In the genomic region with DNA sequence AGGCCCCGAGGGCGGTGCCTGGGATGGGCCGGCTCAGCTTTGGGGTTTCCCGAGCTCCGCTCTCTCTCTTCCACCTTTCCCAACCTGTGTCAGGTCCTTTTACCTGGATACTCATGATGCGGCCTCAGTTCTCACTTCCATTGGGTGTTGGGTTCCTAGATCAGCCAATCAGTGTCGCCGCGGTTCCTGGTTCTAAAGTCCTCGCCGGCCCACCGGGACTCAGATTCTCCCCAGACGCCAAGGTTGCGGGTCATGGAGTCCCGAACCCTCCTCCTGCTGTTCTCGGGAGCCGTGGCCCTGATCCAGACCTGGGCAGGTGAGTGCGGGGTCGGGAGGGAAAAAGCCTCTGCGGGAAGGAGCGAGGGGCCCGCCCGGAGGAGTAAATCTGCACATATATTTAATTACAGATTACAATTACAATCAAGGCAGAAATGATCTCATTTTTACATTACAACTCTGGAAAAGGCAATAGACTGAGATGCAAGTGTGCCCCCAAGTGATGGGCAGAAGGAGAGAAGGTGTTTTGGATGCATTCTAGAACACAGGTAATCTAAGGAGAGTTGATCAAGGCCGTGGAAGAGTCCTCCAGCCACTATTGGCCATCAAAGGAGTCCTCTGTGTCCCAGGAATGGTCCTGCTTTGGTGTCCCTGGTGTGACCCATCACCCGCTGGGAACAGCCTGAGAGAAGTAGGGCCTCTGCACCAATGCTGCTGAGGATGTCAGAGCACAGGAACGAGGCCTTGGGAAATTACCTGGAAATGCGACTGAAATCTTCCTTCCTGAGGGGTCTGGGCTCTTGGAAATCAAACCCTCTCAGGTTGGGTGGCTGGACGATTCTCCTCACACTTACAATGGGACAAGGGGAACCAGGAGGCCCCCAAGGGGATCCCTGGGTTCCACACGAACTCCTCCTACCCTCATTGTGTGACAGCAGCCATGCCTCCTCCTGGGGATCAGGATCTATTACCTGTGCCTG, we compare ENCODE assay signal across 8 cellular contexts. TPM values are rescaled to one million over a fixed set of nuclear protein-coding genes. Genes with fewer than 3 reads are reported as not detected.
DNase-seq lines count a peak whose midpoint lies in the region; ATAC-seq and TF ChIP-seq lines count a peak whose summit lies in the region.

No MANE protein-coding gene starts in this region.

- no peak for TF ChIP-seq POLR2A in erythroblast (IDR thresholded peaks at IDR 0.05; ENCODE audit: low read length)

- no peak for TF ChIP-seq CTCF in mucosa of descending colon (IDR thresholded peaks at IDR 0.05)

- H3K9me3 ChIP-seq in mucosa of descending colon = no peaks in the 10 kb centered on the region

- peaks cover 11% of the 10 kb centered on the region for H3K4me1 ChIP-seq in mucosa of descending colon (ENCODE audit: low read depth)

- ATAC-seq in HG03103 (IDR thresholded peaks at IDR 0.05; ENCODE audit: low read depth, unreplicated experiment) = peak; percentile 87
- ATAC-seq in mucosa of descending colon = peak; percentile 98

- H3K36me3 ChIP-seq in mucosa of descending colon (ENCODE audit: low read depth) = no peaks in the 10 kb centered on the region

- intact Hi-C loops in mucosa of descending colon (cut with DNase I, micrococcal nuclease) = no loop called here

- DNase-seq in SIG-M5 treated with dmso at 0.1 percent for 504 hours (lab: John Stamatoyannopoulos, UW; ENCODE audit: unreplicated experiment) (peak; percentile 61), SIG-M5 (lab: John Stamatoyannopoulos, UW) (no peak), NCI-H774 (lab: John Stamatoyannopoulos, UW) (peak; percentile 64), erythroblast (lab: John Stamatoyannopoulos, UW) (peak; percentile 21 to 52), mucosa of descending colon (peak; percentile 89 to 97 (median 91))
- DNase-seq in activated T-cell treated with anti-CD3 and anti-CD28 coated beads, Interleukin-2, amount 50 U/mL, for 1 hour = peak; percentile 85
- DNase-seq in stimulated activated CD8-positive, alpha-beta memory T cell treated with anti-CD3 and anti-CD28 coated beads, Interleukin-2, amount 100 ng/mL, for 1 hour (ENCODE audit: low read depth in 2 of 2) = peak; percentile 81 to 82

- peak overlapping the region; percentile 33 for H3K4me3 ChIP-seq in mucosa of descending colon

RNA-seq across cellular contexts. Expression of a gene that starts 34.7 kb away (rescaled TPM):
- total RNA-seq in mucosa of descending colon = 1 to 10 TPM; 1.3 to 4.1 (median 2.9) TPM

RNA-seq across cellular contexts. Expression of a gene that starts 59.9 kb away (rescaled TPM):
- 10 to 100 TPM; 18.1 to 24.2 (median 20.7) TPM for total RNA-seq in mucosa of descending colon
